In genomic region chr6:149711711-149712110, GRCh38 we compare ENCODE assay signal across 1 cellular context.
TF ChIP-seq lines count a peak whose summit lies in the region.

No MANE protein-coding gene starts in this region.

TF ChIP-seq in K562, 482 proteins besides CTCF, POLR2A, EP300 and RAD21 (continued from another document and continues in another):
- TF ChIP-seq, protein P1, sequence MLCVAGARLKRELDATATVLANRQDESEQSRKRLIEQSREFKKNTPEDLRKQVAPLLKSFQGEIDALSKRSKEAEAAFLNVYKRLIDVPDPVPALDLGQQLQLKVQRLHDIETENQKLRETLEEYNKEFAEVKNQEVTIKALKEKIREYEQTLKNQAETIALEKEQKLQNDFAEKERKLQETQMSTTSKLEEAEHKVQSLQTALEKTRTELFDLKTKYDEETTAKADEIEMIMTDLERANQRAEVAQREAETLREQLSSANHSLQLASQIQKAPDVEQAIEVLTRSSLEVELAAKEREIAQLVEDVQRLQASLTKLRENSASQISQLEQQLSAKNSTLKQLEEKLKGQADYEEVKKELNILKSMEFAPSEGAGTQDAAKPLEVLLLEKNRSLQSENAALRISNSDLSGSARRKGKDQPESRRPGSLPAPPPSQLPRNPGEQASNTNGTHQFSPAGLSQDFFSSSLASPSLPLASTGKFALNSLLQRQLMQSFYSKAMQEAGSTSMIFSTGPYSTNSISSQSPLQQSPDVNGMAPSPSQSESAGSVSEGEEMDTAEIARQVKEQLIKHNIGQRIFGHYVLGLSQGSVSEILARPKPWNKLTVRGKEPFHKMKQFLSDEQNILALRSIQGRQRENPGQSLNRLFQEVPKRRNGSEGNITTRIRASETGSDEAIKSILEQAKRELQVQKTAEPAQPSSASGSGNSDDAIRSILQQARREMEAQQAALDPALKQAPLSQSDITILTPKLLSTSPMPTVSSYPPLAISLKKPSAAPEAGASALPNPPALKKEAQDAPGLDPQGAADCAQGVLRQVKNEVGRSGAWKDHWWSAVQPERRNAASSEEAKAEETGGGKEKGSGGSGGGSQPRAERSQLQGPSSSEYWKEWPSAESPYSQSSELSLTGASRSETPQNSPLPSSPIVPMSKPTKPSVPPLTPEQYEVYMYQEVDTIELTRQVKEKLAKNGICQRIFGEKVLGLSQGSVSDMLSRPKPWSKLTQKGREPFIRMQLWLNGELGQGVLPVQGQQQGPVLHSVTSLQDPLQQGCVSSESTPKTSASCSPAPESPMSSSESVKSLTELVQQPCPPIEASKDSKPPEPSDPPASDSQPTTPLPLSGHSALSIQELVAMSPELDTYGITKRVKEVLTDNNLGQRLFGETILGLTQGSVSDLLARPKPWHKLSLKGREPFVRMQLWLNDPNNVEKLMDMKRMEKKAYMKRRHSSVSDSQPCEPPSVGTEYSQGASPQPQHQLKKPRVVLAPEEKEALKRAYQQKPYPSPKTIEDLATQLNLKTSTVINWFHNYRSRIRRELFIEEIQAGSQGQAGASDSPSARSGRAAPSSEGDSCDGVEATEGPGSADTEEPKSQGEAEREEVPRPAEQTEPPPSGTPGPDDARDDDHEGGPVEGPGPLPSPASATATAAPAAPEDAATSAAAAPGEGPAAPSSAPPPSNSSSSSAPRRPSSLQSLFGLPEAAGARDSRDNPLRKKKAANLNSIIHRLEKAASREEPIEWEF (CRISPR knock-in tag; IDR thresholded peaks at IDR 0.05): no peak
- TF ChIP-seq NBN (IDR thresholded peaks at IDR 0.05; ENCODE audit: low read depth): no peak
- TF ChIP-seq, protein P2, sequence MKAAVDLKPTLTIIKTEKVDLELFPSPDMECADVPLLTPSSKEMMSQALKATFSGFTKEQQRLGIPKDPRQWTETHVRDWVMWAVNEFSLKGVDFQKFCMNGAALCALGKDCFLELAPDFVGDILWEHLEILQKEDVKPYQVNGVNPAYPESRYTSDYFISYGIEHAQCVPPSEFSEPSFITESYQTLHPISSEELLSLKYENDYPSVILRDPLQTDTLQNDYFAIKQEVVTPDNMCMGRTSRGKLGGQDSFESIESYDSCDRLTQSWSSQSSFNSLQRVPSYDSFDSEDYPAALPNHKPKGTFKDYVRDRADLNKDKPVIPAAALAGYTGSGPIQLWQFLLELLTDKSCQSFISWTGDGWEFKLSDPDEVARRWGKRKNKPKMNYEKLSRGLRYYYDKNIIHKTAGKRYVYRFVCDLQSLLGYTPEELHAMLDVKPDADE (conservative IDR thresholded peaks at IDR 0.05; ENCODE audit: control insufficient read depth, low read depth, low read length): no peak
- no peak for TF ChIP-seq MCM7 (IDR thresholded peaks at IDR 0.05)
- TF ChIP-seq HBP1 (CRISPR knock-in tag; IDR thresholded peaks at IDR 0.05): no peak
- no peak for TF ChIP-seq NCOA6 (IDR thresholded peaks at IDR 0.05)
- TF ChIP-seq PREB (CRISPR knock-in tag; IDR thresholded peaks at IDR 0.05): no peak
- peak; percentile 92 for TF ChIP-seq PKNOX1 (IDR thresholded peaks at IDR 0.05)
- TF ChIP-seq POU5F1 (IDR thresholded peaks at IDR 0.05; ENCODE audit: borderline replicate concordance, low read depth, low read length, partially characterized antibody): no peak
- no peak for TF ChIP-seq ASH1L (IDR thresholded peaks at IDR 0.05; ENCODE audit: borderline replicate concordance, low read depth, partially characterized antibody)
- peak in 1 of 2 experiments; percentile 52; a peak in 1 of 4 replicates for TF ChIP-seq FOXA3 (CRISPR knock-in tag; conservative IDR thresholded peaks at IDR 0.05 in 1 of 2, IDR thresholded peaks at IDR 0.05 in 1 of 2)
- TF ChIP-seq LARP7 (IDR thresholded peaks at IDR 0.05): no peak
- no peak for TF ChIP-seq PPARD (CRISPR knock-in tag; IDR thresholded peaks at IDR 0.05)
- TF ChIP-seq DPF2 (IDR thresholded peaks at IDR 0.05): peak; percentile 54; the same call in 1 of the 2 replicates
- no peak for TF ChIP-seq SIN3A (IDR thresholded peaks at IDR 0.05; ENCODE audit: borderline replicate concordance in 2 of 2, control insufficient read depth in 1 of 2, low read depth in 2 of 2, low read length in 2 of 2)
- TF ChIP-seq, protein P3, sequence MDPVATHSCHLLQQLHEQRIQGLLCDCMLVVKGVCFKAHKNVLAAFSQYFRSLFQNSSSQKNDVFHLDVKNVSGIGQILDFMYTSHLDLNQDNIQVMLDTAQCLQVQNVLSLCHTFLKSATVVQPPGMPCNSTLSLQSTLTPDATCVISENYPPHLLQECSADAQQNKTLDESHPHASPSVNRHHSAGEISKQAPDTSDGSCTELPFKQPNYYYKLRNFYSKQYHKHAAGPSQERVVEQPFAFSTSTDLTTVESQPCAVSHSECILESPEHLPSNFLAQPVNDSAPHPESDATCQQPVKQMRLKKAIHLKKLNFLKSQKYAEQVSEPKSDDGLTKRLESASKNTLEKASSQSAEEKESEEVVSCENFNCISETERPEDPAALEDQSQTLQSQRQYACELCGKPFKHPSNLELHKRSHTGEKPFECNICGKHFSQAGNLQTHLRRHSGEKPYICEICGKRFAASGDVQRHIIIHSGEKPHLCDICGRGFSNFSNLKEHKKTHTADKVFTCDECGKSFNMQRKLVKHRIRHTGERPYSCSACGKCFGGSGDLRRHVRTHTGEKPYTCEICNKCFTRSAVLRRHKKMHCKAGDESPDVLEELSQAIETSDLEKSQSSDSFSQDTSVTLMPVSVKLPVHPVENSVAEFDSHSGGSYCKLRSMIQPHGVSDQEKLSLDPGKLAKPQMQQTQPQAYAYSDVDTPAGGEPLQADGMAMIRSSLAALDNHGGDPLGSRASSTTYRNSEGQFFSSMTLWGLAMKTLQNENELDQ (CRISPR knock-in tag; IDR thresholded peaks at IDR 0.05; ENCODE audit: borderline replicate concordance): no peak
- no peak for TF ChIP-seq ELF2 (CRISPR knock-in tag; IDR thresholded peaks at IDR 0.05)
- no peak for TF ChIP-seq GATA2 (CRISPR knock-in tag; IDR thresholded peaks at IDR 0.05)
- no peak for TF ChIP-seq POLR2AphosphoS2 (IDR thresholded peaks at IDR 0.05; ENCODE audit: low read length)
- no peak for TF ChIP-seq CBFA2T2 (conservative IDR thresholded peaks at IDR 0.05)
- TF ChIP-seq NRF1 (conservative IDR thresholded peaks at IDR 0.05 in 1 of 2, IDR thresholded peaks at IDR 0.05 in 1 of 2): peak; percentile 18 to 20; a peak in 1 of 4 replicates
- TF ChIP-seq, protein P4, sequence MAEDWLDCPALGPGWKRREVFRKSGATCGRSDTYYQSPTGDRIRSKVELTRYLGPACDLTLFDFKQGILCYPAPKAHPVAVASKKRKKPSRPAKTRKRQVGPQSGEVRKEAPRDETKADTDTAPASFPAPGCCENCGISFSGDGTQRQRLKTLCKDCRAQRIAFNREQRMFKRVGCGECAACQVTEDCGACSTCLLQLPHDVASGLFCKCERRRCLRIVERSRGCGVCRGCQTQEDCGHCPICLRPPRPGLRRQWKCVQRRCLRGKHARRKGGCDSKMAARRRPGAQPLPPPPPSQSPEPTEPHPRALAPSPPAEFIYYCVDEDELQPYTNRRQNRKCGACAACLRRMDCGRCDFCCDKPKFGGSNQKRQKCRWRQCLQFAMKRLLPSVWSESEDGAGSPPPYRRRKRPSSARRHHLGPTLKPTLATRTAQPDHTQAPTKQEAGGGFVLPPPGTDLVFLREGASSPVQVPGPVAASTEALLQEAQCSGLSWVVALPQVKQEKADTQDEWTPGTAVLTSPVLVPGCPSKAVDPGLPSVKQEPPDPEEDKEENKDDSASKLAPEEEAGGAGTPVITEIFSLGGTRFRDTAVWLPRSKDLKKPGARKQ (CRISPR knock-in tag; IDR thresholded peaks at IDR 0.05): no peak
- TF ChIP-seq, protein P5, sequence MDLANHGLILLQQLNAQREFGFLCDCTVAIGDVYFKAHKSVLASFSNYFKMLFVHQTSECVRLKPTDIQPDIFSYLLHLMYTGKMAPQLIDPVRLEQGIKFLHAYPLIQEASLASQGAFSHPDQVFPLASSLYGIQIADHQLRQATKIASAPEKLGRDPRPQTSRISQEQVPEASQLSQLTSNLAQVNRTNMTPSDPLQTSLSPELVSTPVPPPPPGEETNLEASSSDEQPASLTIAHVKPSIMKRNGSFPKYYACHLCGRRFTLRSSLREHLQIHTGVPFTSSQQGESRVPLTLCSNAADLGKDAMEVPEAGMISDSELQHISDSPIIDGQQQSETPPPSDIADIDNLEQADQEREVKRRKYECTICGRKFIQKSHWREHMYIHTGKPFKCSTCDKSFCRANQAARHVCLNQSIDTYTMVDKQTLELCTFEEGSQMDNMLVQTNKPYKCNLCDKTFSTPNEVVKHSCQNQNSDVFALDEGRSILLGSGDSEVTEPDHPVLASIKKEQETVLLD (IDR thresholded peaks at IDR 0.05): no peak
- no peak for TF ChIP-seq ZC3H11A (IDR thresholded peaks at IDR 0.05; ENCODE audit: low read depth, low read length)
- TF ChIP-seq, protein P6, sequence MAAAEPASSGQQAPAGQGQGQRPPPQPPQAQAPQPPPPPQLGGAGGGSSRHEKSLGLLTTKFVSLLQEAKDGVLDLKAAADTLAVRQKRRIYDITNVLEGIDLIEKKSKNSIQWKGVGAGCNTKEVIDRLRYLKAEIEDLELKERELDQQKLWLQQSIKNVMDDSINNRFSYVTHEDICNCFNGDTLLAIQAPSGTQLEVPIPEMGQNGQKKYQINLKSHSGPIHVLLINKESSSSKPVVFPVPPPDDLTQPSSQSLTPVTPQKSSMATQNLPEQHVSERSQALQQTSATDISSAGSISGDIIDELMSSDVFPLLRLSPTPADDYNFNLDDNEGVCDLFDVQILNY (CRISPR knock-in tag; IDR thresholded peaks at IDR 0.05): no peak
- no peak for TF ChIP-seq THAP7 (CRISPR knock-in tag; IDR thresholded peaks at IDR 0.05)
- no peak for TF ChIP-seq TEAD2 (tag; IDR thresholded peaks at IDR 0.05)
- TF ChIP-seq CREBBP (IDR thresholded peaks at IDR 0.05; ENCODE audit: low read depth, low read length): no peak
- TF ChIP-seq ZNF830 (CRISPR knock-in tag; IDR thresholded peaks at IDR 0.05): no peak
- TF ChIP-seq ARID1B (IDR thresholded peaks at IDR 0.05): peak; percentile 56; the same call in 1 of the 2 replicates
- no peak for TF ChIP-seq VEZF1 (CRISPR knock-in tag; IDR thresholded peaks at IDR 0.05)
- no peak for TF ChIP-seq ZNF445 (CRISPR knock-in tag; IDR thresholded peaks at IDR 0.05; ENCODE audit: low read depth)
- TF ChIP-seq TCF3 (CRISPR knock-in tag; IDR thresholded peaks at IDR 0.05): no peak
- TF ChIP-seq, protein P7, sequence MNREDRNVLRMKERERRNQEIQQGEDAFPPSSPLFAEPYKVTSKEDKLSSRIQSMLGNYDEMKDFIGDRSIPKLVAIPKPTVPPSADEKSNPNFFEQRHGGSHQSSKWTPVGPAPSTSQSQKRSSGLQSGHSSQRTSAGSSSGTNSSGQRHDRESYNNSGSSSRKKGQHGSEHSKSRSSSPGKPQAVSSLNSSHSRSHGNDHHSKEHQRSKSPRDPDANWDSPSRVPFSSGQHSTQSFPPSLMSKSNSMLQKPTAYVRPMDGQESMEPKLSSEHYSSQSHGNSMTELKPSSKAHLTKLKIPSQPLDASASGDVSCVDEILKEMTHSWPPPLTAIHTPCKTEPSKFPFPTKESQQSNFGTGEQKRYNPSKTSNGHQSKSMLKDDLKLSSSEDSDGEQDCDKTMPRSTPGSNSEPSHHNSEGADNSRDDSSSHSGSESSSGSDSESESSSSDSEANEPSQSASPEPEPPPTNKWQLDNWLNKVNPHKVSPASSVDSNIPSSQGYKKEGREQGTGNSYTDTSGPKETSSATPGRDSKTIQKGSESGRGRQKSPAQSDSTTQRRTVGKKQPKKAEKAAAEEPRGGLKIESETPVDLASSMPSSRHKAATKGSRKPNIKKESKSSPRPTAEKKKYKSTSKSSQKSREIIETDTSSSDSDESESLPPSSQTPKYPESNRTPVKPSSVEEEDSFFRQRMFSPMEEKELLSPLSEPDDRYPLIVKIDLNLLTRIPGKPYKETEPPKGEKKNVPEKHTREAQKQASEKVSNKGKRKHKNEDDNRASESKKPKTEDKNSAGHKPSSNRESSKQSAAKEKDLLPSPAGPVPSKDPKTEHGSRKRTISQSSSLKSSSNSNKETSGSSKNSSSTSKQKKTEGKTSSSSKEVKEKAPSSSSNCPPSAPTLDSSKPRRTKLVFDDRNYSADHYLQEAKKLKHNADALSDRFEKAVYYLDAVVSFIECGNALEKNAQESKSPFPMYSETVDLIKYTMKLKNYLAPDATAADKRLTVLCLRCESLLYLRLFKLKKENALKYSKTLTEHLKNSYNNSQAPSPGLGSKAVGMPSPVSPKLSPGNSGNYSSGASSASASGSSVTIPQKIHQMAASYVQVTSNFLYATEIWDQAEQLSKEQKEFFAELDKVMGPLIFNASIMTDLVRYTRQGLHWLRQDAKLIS (CRISPR knock-in tag; IDR thresholded peaks at IDR 0.05): no peak
